1 cellular context compared by ENCODE assay signal in the genomic region with DNA sequence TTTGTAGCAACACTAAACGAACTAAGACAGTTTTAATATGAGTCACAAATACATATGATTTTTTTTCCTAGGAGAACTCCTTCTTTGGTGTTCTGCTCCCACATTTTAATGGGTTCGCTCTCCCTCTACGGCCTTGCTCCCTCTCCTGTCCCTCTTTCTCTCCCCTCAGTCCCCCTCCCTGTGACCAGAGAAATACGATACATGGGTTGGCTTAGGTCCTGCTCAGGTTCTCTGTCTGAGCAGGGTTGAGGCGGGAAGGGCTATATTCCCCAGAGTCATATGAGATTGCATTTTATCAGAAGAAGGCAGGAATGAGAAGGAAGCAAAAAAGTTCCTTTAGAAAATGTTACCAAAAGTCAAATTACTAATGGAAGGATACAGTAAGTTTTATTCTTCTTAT.
TF ChIP-seq lines count a peak whose summit lies in the region.

No MANE protein-coding gene starts in this region.

TF ChIP-seq in HEK293, 187 proteins besides CTCF, POLR2A, EP300 and RAD21 (continued from another document):
- no peak for TF ChIP-seq ZNF280C (tag by site-specific recombination; IDR thresholded peaks at IDR 0.05)
- no peak for TF ChIP-seq ZNF112 (tag by site-specific recombination; IDR thresholded peaks at IDR 0.05)
- 0 out of 2 replicates have a peak, but pooled peaks have one; percentile 33 for TF ChIP-seq ZNF10 (tag by site-specific recombination; IDR thresholded peaks at IDR 0.05)
- no peak for TF ChIP-seq ZSCAN30 (tag by site-specific recombination; IDR thresholded peaks at IDR 0.05)
- no peak for TF ChIP-seq ZNF548 (tag by site-specific recombination; IDR thresholded peaks at IDR 0.05)
- TF ChIP-seq ZNF660 (tag by site-specific recombination; IDR thresholded peaks at IDR 0.05), result no peak
- no peak for TF ChIP-seq ZNF518A (tag by site-specific recombination; conservative IDR thresholded peaks at IDR 0.05; ENCODE audit: low read depth)
- no peak for TF ChIP-seq ZBTB44 (tag by site-specific recombination; IDR thresholded peaks at IDR 0.05)
- TF ChIP-seq ZNF354C (tag by site-specific recombination; IDR thresholded peaks at IDR 0.05; ENCODE audit: borderline replicate concordance, low read depth), result no peak
- TF ChIP-seq ZBTB8A (tag by site-specific recombination; IDR thresholded peaks at IDR 0.05), result no peak
- no peak for TF ChIP-seq ZNF658 (tag by site-specific recombination; IDR thresholded peaks at IDR 0.05)
- no peak for TF ChIP-seq HOXD13 (CRISPR knock-in tag; IDR thresholded peaks at IDR 0.05; ENCODE audit: borderline replicate concordance)
- no peak for TF ChIP-seq RBAK (tag by site-specific recombination; IDR thresholded peaks at IDR 0.05)
- no peak for TF ChIP-seq ZNF433 (tag by site-specific recombination; IDR thresholded peaks at IDR 0.05; ENCODE audit: low read depth)
